17 cellular contexts compared by ENCODE assay signal in the genomic region with DNA sequence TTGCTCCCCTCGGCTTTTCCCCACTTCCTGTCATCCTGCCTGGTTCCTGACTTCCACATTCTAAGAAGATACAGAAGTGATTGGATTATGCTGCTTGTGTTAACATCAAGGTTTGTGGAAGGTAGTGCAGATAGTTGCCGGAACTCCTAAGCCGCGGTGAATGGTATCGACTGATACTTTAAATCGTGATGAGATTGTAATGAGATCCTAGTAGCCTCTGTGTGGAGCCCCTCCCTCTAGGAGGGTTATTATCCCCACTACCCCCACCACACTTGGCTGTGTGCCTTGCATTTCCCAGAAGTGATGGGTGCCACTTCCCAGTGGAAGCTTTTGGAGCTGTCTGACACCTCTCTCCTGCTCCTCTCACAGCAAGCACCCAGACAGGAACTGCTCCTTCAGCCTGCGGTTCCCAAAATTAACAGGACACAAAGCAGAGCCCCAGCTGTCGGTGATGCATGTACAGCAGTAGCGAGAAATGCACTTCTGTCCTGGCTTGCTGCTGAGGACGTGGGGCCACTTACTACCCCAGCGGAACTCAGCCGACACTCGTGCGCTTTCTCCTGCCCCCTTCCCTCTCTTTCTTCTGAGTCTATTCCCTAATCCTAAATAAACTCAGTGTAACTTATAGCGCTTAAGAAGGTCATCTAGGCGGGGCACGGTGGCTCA. TPM values are rescaled to one million over a fixed set of nuclear protein-coding genes. Genes with fewer than 3 reads are reported as not detected.
DNase-seq lines count a peak whose midpoint lies in the region; ATAC-seq and TF ChIP-seq lines count a peak whose summit lies in the region.
"Had no signal": no experiment of that assay in that cellular context is flagged by ENCODE, and none has a peak within 500 bp of the region (broad histone marks: within the 10 kb centered on the region; RNA-seq: fewer than 3 reads in every experiment).

No MANE protein-coding gene starts in this region.

- no peak overlapping the region for H3K4me3 Mint-ChIP-seq in brain
- H3K4me3 Mint-ChIP-seq in activated CD8-positive, alpha-beta T cell treated with anti-CD3 and anti-CD28 coated beads for 36 hours, result no peak overlapping the region
- H3K4me3 Mint-ChIP-seq: activated B cell treated with CpG ODN at 0.5 μM for 24 hours, natural killer cell had no signal

- no peak overlapping the region for H3K27ac ChIP-seq in left ventricle myocardium inferior (replicated peaks)
- H3K27ac ChIP-seq: ascending aorta, left lung had no signal

- H3K36me3 ChIP-seq in left ventricle myocardium inferior, result no peaks in the 10 kb centered on the region
- H3K36me3 ChIP-seq: ascending aorta, left lung, upper lobe of left lung had no signal

- peaks cover 32% of the 10 kb centered on the region for H3K4me1 Mint-ChIP-seq in brain
- peaks cover 22% of the 10 kb centered on the region for H3K4me1 Mint-ChIP-seq in activated CD8-positive, alpha-beta T cell treated with anti-CD3 and anti-CD28 coated beads for 36 hours (ENCODE audit: low read depth)

- intact Hi-C loops in left ventricle myocardium inferior (cut with micrococcal nuclease) (no loop called here), sciatic nerve (cut with DNase I) (no loop called here)
- intact Hi-C loops in activated CD8-positive, alpha-beta T cell treated with anti-CD3 and anti-CD28 coated beads for 36 hours (cut with micrococcal nuclease), result no loop called here

- ATAC-seq in sciatic nerve (peak; percentile 50), HG02852 (IDR thresholded peaks at IDR 0.05; ENCODE audit: unreplicated experiment) (no peak)
- ATAC-seq in activated CD8-positive, alpha-beta T cell treated with anti-CD3 and anti-CD28 coated beads for 36 hours, result no peak
- ATAC-seq: left lung, natural killer cell had no signal

- peak overlapping the region in 3 of 5 experiments; percentile 3 to 20 (median 7) for H3K27ac Mint-ChIP-seq in brain
- no peak overlapping the region for H3K27ac Mint-ChIP-seq in activated CD8-positive, alpha-beta T cell treated with anti-CD3 and anti-CD28 coated beads for 36 hours
- H3K27ac Mint-ChIP-seq: activated B cell treated with CpG ODN at 0.5 μM for 24 hours, natural killer cell had no signal

- POLR2A ChIA-PET in activated CD8-positive, alpha-beta T cell treated with anti-CD3 and anti-CD28 coated beads for 36 hours (lab: Charles Lee), result no interaction called here

- DNase-seq in CD1c-positive myeloid dendritic cell (ENCODE audit: extremely low spot score), result peak; percentile 35
- DNase-seq in left ventricle myocardium inferior, result no peak
- no peak for DNase-seq in sciatic nerve (ENCODE audit: low spot score)
- no peak for DNase-seq in NCI-H128 (lab: John Stamatoyannopoulos, UW; ENCODE audit: unreplicated experiment)
- no peak for DNase-seq in effector CD4-positive, alpha-beta T cell
- DNase-seq in activated CD8-positive, alpha-beta T cell treated with anti-CD3 and anti-CD28 coated beads for 36 hours, result no peak
- DNase-seq: activated B cell treated with CpG ODN at 0.5 μM for 24 hours, activated gamma-delta T cell treated with Interleukin-2 at 50 U/mL for 16 hours, Caco-2, natural killer cell, NCI-H187 treated with DMSO at 0.1 percent for 48 hours, right cardiac atrium, upper lobe of left lung had no signal

- H3K27me3 Mint-ChIP-seq in brain, result peaks cover 4% of the 10 kb centered on the region
- H3K27me3 Mint-ChIP-seq in activated CD8-positive, alpha-beta T cell treated with anti-CD3 and anti-CD28 coated beads for 36 hours, result no peaks in the 10 kb centered on the region
- H3K27me3 Mint-ChIP-seq: activated B cell treated with CpG ODN at 0.5 μM for 24 hours had no signal

- no peak for TF ChIP-seq CTCF in brain (conservative IDR thresholded peaks at IDR 0.05)
- no peak for TF ChIP-seq CTCF in left ventricle myocardium inferior (IDR thresholded peaks at IDR 0.05; ENCODE audit: borderline replicate concordance)
- no peak for TF ChIP-seq CTCF in activated CD8-positive, alpha-beta T cell treated with anti-CD3 and anti-CD28 coated beads for 36 hours (IDR thresholded peaks at IDR 0.05)

- H3K36me3 Mint-ChIP-seq in brain, result no peaks in the 10 kb centered on the region
- H3K36me3 Mint-ChIP-seq in activated CD8-positive, alpha-beta T cell treated with anti-CD3 and anti-CD28 coated beads for 36 hours (ENCODE audit: low read depth), result no peaks in the 10 kb centered on the region
- H3K36me3 Mint-ChIP-seq: natural killer cell had no signal

- CTCF ChIA-PET in activated CD8-positive, alpha-beta T cell treated with anti-CD3 and anti-CD28 coated beads for 36 hours (lab: Charles Lee), result no interaction called here

- peaks cover 42% of the 10 kb centered on the region for H3K4me1 ChIP-seq in left ventricle myocardium inferior

- H3K27me3 ChIP-seq in left ventricle myocardium inferior (ENCODE audit: low read depth), result no peaks in the 10 kb centered on the region
- H3K27me3 ChIP-seq: ascending aorta, left lung, upper lobe of left lung had no signal

- peak overlapping the region; percentile 28 for H3K4me3 ChIP-seq in left ventricle myocardium inferior
- H3K4me3 ChIP-seq: ascending aorta, left lung, upper lobe of left lung had no signal

- H3K9me3 Mint-ChIP-seq in brain, result no peaks in the 10 kb centered on the region
- H3K9me3 Mint-ChIP-seq in activated CD8-positive, alpha-beta T cell treated with anti-CD3 and anti-CD28 coated beads for 36 hours, result no peaks in the 10 kb centered on the region
- H3K9me3 Mint-ChIP-seq: activated B cell treated with CpG ODN at 0.5 μM for 24 hours, natural killer cell had no signal

- H3K9me3 ChIP-seq in left ventricle myocardium inferior (replicated peaks), result no peaks in the 10 kb centered on the region
- H3K9me3 ChIP-seq: ascending aorta, Caco-2, left lung, upper lobe of left lung had no signal

RNA-seq across cellular contexts. Expression of gene PRKAG2, which starts 52.5 kb away (rescaled TPM):
- polyA plus RNA-seq in brain (ENCODE audit: insufficient read depth, low read depth, low replicate concordance), result 12.1 TPM
- total RNA-seq in left ventricle myocardium inferior (130 TPM), sciatic nerve (31.5 TPM)
- total RNA-seq in activated CD8-positive, alpha-beta T cell treated with anti-CD3 and anti-CD28 coated beads for 36 hours, result 10 to 100 TPM; 17.0 to 19.2 TPM
